In genomic region chr22:39773503-39773902, GRCh38 we compare ENCODE assay signal across 21 cellular contexts.
DNase-seq lines count a peak whose midpoint lies in the region; ATAC-seq, FAIRE-seq and TF ChIP-seq lines count a peak whose summit lies in the region.
"Had no signal": no experiment of that assay in that cellular context is flagged by ENCODE, and none has a peak within 500 bp of the region (broad histone marks: within the 10 kb centered on the region; RNA-seq: fewer than 3 reads in every experiment).

No MANE protein-coding gene starts in this region.

- no peak for ATAC-seq in stimulated activated naive CD8-positive, alpha-beta T cell treated with anti-CD3 and anti-CD28 coated beads, Interleukin-15, amount 100 ng/mL, for 72 hours
- no peak for ATAC-seq in stimulated activated naive CD8-positive, alpha-beta T cell treated with anti-CD3 and anti-CD28 coated beads, Interleukin-15, Interleukin-2, amounts not matched to agents 100 U/mL and 50 U/mL, for 24 hours
- no peak for ATAC-seq in GM12878
- ATAC-seq in lower lobe of right lung, result no peak
- ATAC-seq: foreskin keratinocyte, right cardiac atrium had no signal

- TF ChIP-seq POLR2A in GM12878 (IDR thresholded peaks at IDR 0.05; ENCODE audit: low read depth, low read length), result no peak

- in situ Hi-C loops in GM12878 (cut with MboI), result no loop called here

- H3K4me3 ChIP-seq in GM12878 (no peak overlapping the region), lower lobe of right lung (no peak overlapping the region)
- H3K4me3 ChIP-seq: lung, upper lobe of right lung had no signal

- H3K9ac ChIP-seq in GM12878 (ENCODE audit: control insufficient read depth, insufficient read depth, low read length), result no peak overlapping the region

- TF ChIP-seq CTCF in GM12878 (IDR thresholded peaks at IDR 0.05 in 2 of 3, conservative IDR thresholded peaks at IDR 0.05 in 1 of 3; ENCODE audit: control insufficient read depth in 2 of 3, extremely low read depth in 1 of 3, insufficient read depth in 1 of 3, low read depth in 3 of 3, low read length in 3 of 3), result no peak
- TF ChIP-seq CTCF in lower lobe of right lung (IDR thresholded peaks at IDR 0.05), result no peak
- TF ChIP-seq CTCF in GM10266 (IDR thresholded peaks at IDR 0.05; ENCODE audit: control insufficient read depth, insufficient read depth, low read depth, missing control alignments), result no peak

- no peaks in the 10 kb centered on the region for H3K27me3 Mint-ChIP-seq in T-helper 1 cell treated with Interleukin-12 subunit alpha and Interleukin-12 subunit beta and Interleukin-4 antibody, amounts not matched to agents 30 μg/mL and 1 μg/mL, for 36 hours (ENCODE audit: low read depth)
- no peaks in the 10 kb centered on the region for H3K27me3 Mint-ChIP-seq in stimulated activated naive CD8-positive, alpha-beta T cell treated with anti-CD3 and anti-CD28 coated beads, Interleukin-15, amount 100 ng/mL, for 72 hours

- H3K27me3 ChIP-seq in GM12878 (replicated peaks in 1 of 2; ENCODE audit: control insufficient read depth in 2 of 2, insufficient read depth in 2 of 2, low read length in 1 of 2), result no peaks in the 10 kb centered on the region
- H3K27me3 ChIP-seq in lower lobe of right lung (ENCODE audit: low read depth), result peaks cover under 1% of the 10 kb centered on the region

- DNase-seq in T-helper 1 cell (no peak), GM12878 (ENCODE audit: low read depth, low spot score) (no peak), lower lobe of right lung (no peak), dedifferentiated amniotic fluid mesenchymal stem cell (ENCODE audit: extremely low spot score) (no peak), GM10266 (ENCODE audit: extremely low spot score) (no peak)
- DNase-seq in stimulated activated naive CD8-positive, alpha-beta T cell treated with anti-CD3 and anti-CD28 coated beads, Interleukin-15, amount 100 ng/mL, for 72 hours, result no peak
- DNase-seq in stimulated activated naive CD8-positive, alpha-beta T cell treated with anti-CD3 and anti-CD28 coated beads, Interleukin-15, Interleukin-2, amounts not matched to agents 100 U/mL and 50 U/mL, for 24 hours, result no peak
- DNase-seq: aorta, Calu3, caudate nucleus, foreskin keratinocyte, hippocampal formation, NCI-H146, NCI-H2171, NCI-H524 treated with DMSO at 0.1 percent for 48 hours, right cardiac atrium, upper lobe of right lung had no signal

- H3K4me1 Mint-ChIP-seq in T-helper 1 cell treated with Interleukin-12 subunit alpha and Interleukin-12 subunit beta and Interleukin-4 antibody, amounts not matched to agents 30 μg/mL and 1 μg/mL, for 36 hours (ENCODE audit: low read depth), result peaks cover 45% of the 10 kb centered on the region
- H3K4me1 Mint-ChIP-seq in stimulated activated naive CD8-positive, alpha-beta T cell treated with anti-CD3 and anti-CD28 coated beads, Interleukin-15, amount 100 ng/mL, for 72 hours, result peaks cover 21% of the 10 kb centered on the region

- H3K27ac ChIP-seq in GM12878 (ENCODE audit: control insufficient read depth, insufficient read depth), result peak overlapping the region; percentile 6; the same call in 1 of the 2 replicates
- H3K27ac ChIP-seq in lower lobe of right lung, result no peak overlapping the region
- H3K27ac ChIP-seq: 22Rv1, foreskin keratinocyte, upper lobe of right lung had no signal

- H3K79me2 ChIP-seq in GM12878 (ENCODE audit: control insufficient read depth, insufficient read depth, low read length), result no peaks in the 10 kb centered on the region

- no peak for FAIRE-seq in GM12878 (lab: Jason Lieb, UNC)
- FAIRE-seq: islet of Langerhans had no signal

- H3K36me3 Mint-ChIP-seq in T-helper 1 cell treated with Interleukin-12 subunit alpha and Interleukin-12 subunit beta and Interleukin-4 antibody, amounts not matched to agents 30 μg/mL and 1 μg/mL, for 36 hours (ENCODE audit: low read depth), result peaks cover 8% of the 10 kb centered on the region

- SMC1A ChIA-PET in GM12878 (lab: Charles Lee; ENCODE audit: uncharacterized antibody, unreplicated experiment), result interaction anchor here (0.6 to 4.5 kb wide), 5 partner anchors 7 to 51 kb away, joined by 3 to 22 read pairs (median 5); no protein-coding TSS in a partner anchor

- CTCF ChIA-PET in GM12878 (lab: Yijun Ruan, JAX), result interaction anchor here (0.6 to 1.3 kb wide), 5 partner anchors 11 to 442 kb away, joined by 3 to 4 read pairs (median 3); no protein-coding TSS in a partner anchor

- POLR2A ChIA-PET in GM12878 (lab: Charles Lee), result interaction anchor here (1.2 kb wide), 1 partner anchor 270 kb away, joined by 3 read pairs; no protein-coding TSS in a partner anchor

- peak overlapping the region; percentile 82 for H2AFZ ChIP-seq in GM12878 (ENCODE audit: control insufficient read depth, low read depth, low read length)

- TF ChIP-seq RAD21 in GM12878 (IDR thresholded peaks at IDR 0.05; ENCODE audit: insufficient read depth, low read depth, low read length), result no peak

- H3K36me3 ChIP-seq in GM12878 (ENCODE audit: control insufficient read depth in 2 of 2, insufficient read depth in 2 of 2, low read length in 1 of 2), result no peaks in the 10 kb centered on the region
- H3K36me3 ChIP-seq in lower lobe of right lung, result no peaks in the 10 kb centered on the region
- H3K36me3 ChIP-seq: upper lobe of right lung had no signal

- peak overlapping the region; percentile 75 for H3K4me2 ChIP-seq in GM12878 (ENCODE audit: control insufficient read depth, insufficient read depth)

- peaks cover 2% of the 10 kb centered on the region; the same call in 2 of the 3 replicates for H3K9me3 ChIP-seq in GM12878 (replicated peaks; ENCODE audit: control insufficient read depth, insufficient read depth, low read length)
- no peaks in the 10 kb centered on the region for H3K9me3 ChIP-seq in lower lobe of right lung
- H3K9me3 ChIP-seq: upper lobe of right lung had no signal

- TF ChIP-seq EP300 in GM12878 (IDR thresholded peaks at IDR 0.05; ENCODE audit: borderline replicate concordance in 1 of 2, control insufficient read depth in 1 of 2, low read depth in 2 of 2, low read length in 2 of 2), result no peak

- H3K9me3 Mint-ChIP-seq in T-helper 1 cell treated with Interleukin-12 subunit alpha and Interleukin-12 subunit beta and Interleukin-4 antibody, amounts not matched to agents 30 μg/mL and 1 μg/mL, for 36 hours, result peaks cover 8% of the 10 kb centered on the region
- peaks cover 6 to 7% of the 10 kb centered on the region in 2 donors for H3K9me3 Mint-ChIP-seq in stimulated activated naive CD8-positive, alpha-beta T cell treated with anti-CD3 and anti-CD28 coated beads, Interleukin-15, amount 100 ng/mL, for 72 hours

- intact Hi-C loops in GM12878 (cut with micrococcal nuclease; ENCODE audit: unreplicated experiment) (no loop called here), lower lobe of right lung (cut with DNase I) (no loop called here)

- H3K4me1 ChIP-seq in GM12878 (ENCODE audit: control insufficient read depth, insufficient read depth, low read length) (peaks cover 15% of the 10 kb centered on the region), lower lobe of right lung (no peaks in the 10 kb centered on the region)
- H3K4me1 ChIP-seq: foreskin keratinocyte, upper lobe of right lung had no signal

- RAD21 ChIA-PET in GM12878 (lab: Charles Lee; ENCODE audit: unreplicated experiment), result interaction anchor here (0.6 to 1.5 kb wide), 3 partner anchors 11 to 218 kb away, joined by 3 to 6 read pairs (median 3); no protein-coding TSS in a partner anchor

- no peaks in the 10 kb centered on the region for H4K20me1 ChIP-seq in GM12878 (ENCODE audit: control insufficient read depth, insufficient read depth)

- BruUV-seq in GM12878 (replicated peaks; lab: Mats Ljungman, UMichigan), result no TSS peak

- H3K27ac Mint-ChIP-seq in T-helper 1 cell treated with Interleukin-12 subunit alpha and Interleukin-12 subunit beta and Interleukin-4 antibody, amounts not matched to agents 30 μg/mL and 1 μg/mL, for 36 hours, result peak overlapping the region; percentile 82
- H3K27ac Mint-ChIP-seq in stimulated activated naive CD8-positive, alpha-beta T cell treated with anti-CD3 and anti-CD28 coated beads, Interleukin-15, amount 100 ng/mL, for 72 hours, result no peak overlapping the region

- peak overlapping the region; percentile 33 for H3K4me3 Mint-ChIP-seq in T-helper 1 cell treated with Interleukin-12 subunit alpha and Interleukin-12 subunit beta and Interleukin-4 antibody, amounts not matched to agents 30 μg/mL and 1 μg/mL, for 36 hours
- peak overlapping the region; percentile 14 to 20 for H3K4me3 Mint-ChIP-seq in stimulated activated naive CD8-positive, alpha-beta T cell treated with anti-CD3 and anti-CD28 coated beads, Interleukin-15, amount 100 ng/mL, for 72 hours

TF ChIP-seq in GM12878, 131 proteins besides CTCF, POLR2A, EP300 and RAD21 (continues in another document):
- TF ChIP-seq ZNF687 (IDR thresholded peaks at IDR 0.05) (no peak), NFXL1 (IDR thresholded peaks at IDR 0.05; ENCODE audit: borderline replicate concordance) (no peak), TARDBP (IDR thresholded peaks at IDR 0.05; ENCODE audit: borderline replicate concordance) (no peak)
